16 cellular contexts compared by ENCODE assay signal in genomic region chr1:198169704-198170103, GRCh38. TPM values are rescaled to one million over a fixed set of nuclear protein-coding genes. Genes with fewer than 3 reads are reported as not detected.
A peak's percentile ranks its signal among the peaks of the same experiment; 100 is the strongest.
DNase-seq lines count a peak whose midpoint lies in the region; ATAC-seq, FAIRE-seq and TF ChIP-seq lines count a peak whose summit lies in the region.
"Had no signal": no experiment of that assay in that cellular context is flagged by ENCODE, and none has a peak within 500 bp of the region (broad histone marks: within the 10 kb centered on the region; RNA-seq: fewer than 3 reads in every experiment).

No MANE protein-coding gene starts in this region.

- H3K36me3 ChIP-seq in GM23248 (ENCODE audit: low read depth) (0 out of 2 replicates have a peak, but pooled peaks cover 3% of the 10 kb centered on the region), Loucy (ENCODE audit: insufficient read depth, low read length) (no peaks in the 10 kb centered on the region), mesodermal cell (ENCODE audit: control insufficient read depth, insufficient read depth, low read length) (no peaks in the 10 kb centered on the region)
- H3K36me3 ChIP-seq: lower lobe of right lung had no signal

- no peaks in the 10 kb centered on the region for H3K27me3 Mint-ChIP-seq in activated naive CD8-positive, alpha-beta T cell treated with anti-CD3 and anti-CD28 coated beads, Interleukin-2, amount 50 U/mL, for 24 hours

- H3K27ac ChIP-seq in GM23248 (peak overlapping the region; percentile 7; the same call in 1 of the 2 replicates), mesodermal cell (ENCODE audit: low read depth, low read length, severe bottlenecking) (peak overlapping the region; percentile 71)
- H3K27ac ChIP-seq: lower lobe of right lung had no signal

- 0 out of 2 replicates have a peak overlapping the region, but pooled peaks have one; percentile 2 for H3K4me3 ChIP-seq in GM23248
- H3K4me3 ChIP-seq in Loucy (ENCODE audit: low read length, poor library complexity, severe bottlenecking) = peak overlapping the region; percentile 10
- no peak overlapping the region for H3K4me3 ChIP-seq in mesodermal cell (ENCODE audit: extremely low read depth, insufficient read depth, low read length, poor library complexity, severe bottlenecking)
- H3K4me3 ChIP-seq: lower lobe of right lung had no signal

- DNase-seq in GM23248 = no peak
- no peak for DNase-seq in activated naive CD8-positive, alpha-beta T cell treated with anti-CD3 and anti-CD28 coated beads, Interleukin-2, amount 50 U/mL, for 24 hours
- no peak for DNase-seq in H54 (ENCODE audit: insufficient read length, low spot score)
- DNase-seq in RKO (ENCODE audit: low spot score) = no peak
- DNase-seq: activated CD4-positive, CD25-positive, alpha-beta regulatory T cell treated with anti-CD3 and anti-CD28 coated beads, Interleukin-2, amount 50 U/mL, for 72 hours; COR-L47; effector memory CD4-positive, alpha-beta T cell; GOT3; lower lobe of right lung; NCI-H1436; NCI-H524; stimulated activated CD4-positive, alpha-beta T cell treated with anti-CD3 and anti-CD28 coated beads, Interleukin-2, amount 100 ng/mL, for 48 hours had no signal

- peak overlapping the region; percentile 98 for H3K27ac Mint-ChIP-seq in activated naive CD8-positive, alpha-beta T cell treated with anti-CD3 and anti-CD28 coated beads, Interleukin-2, amount 50 U/mL, for 24 hours

- ATAC-seq in activated naive CD8-positive, alpha-beta T cell treated with anti-CD3 and anti-CD28 coated beads, Interleukin-2, amount 50 U/mL, for 24 hours = peak; percentile 69
- no peak for ATAC-seq in HG02884 (IDR thresholded peaks at IDR 0.05; ENCODE audit: unreplicated experiment)
- ATAC-seq: lower lobe of right lung had no signal

- TF ChIP-seq CTCF in Loucy (conservative IDR thresholded peaks at IDR 0.05; ENCODE audit: low read length) = no peak

- in situ Hi-C loops in GM23248 (cut with MboI) = loop anchor here (25.0 kb wide), 1 partner anchor 518 kb away; no protein-coding TSS in a partner anchor

- peaks cover 96% of the 10 kb centered on the region for H4K20me1 ChIP-seq in GM23248 (ENCODE audit: insufficient read depth)
- H4K20me1 ChIP-seq in Loucy (ENCODE audit: insufficient read depth, low read length, poor library complexity, severe bottlenecking) = peaks cover 47% of the 10 kb centered on the region

- FAIRE-seq in H54 (lab: Jason Lieb, UNC) = no peak
- FAIRE-seq: HTR-8/SVneo had no signal

- TF ChIP-seq POLR2A in H54 (IDR thresholded peaks at IDR 0.05; ENCODE audit: low read depth, low read length) = no peak

- peaks cover 91% of the 10 kb centered on the region for H3K4me1 ChIP-seq in GM23248 (ENCODE audit: insufficient read depth)
- H3K4me1 ChIP-seq in Loucy (ENCODE audit: insufficient read depth, low read length, poor library complexity, severe bottlenecking) = peaks cover 99% of the 10 kb centered on the region
- H3K4me1 ChIP-seq in mesodermal cell (ENCODE audit: control insufficient read depth, insufficient read depth, low read length, poor library complexity, severe bottlenecking) = peaks cover 42% of the 10 kb centered on the region

- H3K9me2 ChIP-seq in GM23248 (ENCODE audit: insufficient read depth) (no peaks in the 10 kb centered on the region), Loucy (replicated peaks; ENCODE audit: low read depth, low read length) (no peaks in the 10 kb centered on the region)

- H3K27me3 ChIP-seq in GM23248 (replicated peaks; ENCODE audit: insufficient read depth) = no peaks in the 10 kb centered on the region
- no peaks in the 10 kb centered on the region for H3K27me3 ChIP-seq in Loucy (ENCODE audit: insufficient read depth, low read length, poor library complexity, severe bottlenecking)

- H3K9ac ChIP-seq in GM23248 = no peak overlapping the region
- H3K9ac ChIP-seq in Loucy (ENCODE audit: low read depth, low read length, poor library complexity, severe bottlenecking) = peak overlapping the region; percentile 60

- H3F3A ChIP-seq in GM23248 (ENCODE audit: insufficient read depth) = peaks cover 77% of the 10 kb centered on the region
- H3F3A ChIP-seq in Loucy (ENCODE audit: low read depth) = peaks cover 14% of the 10 kb centered on the region; the same call in 1 of the 2 replicates

- peaks cover 98% of the 10 kb centered on the region for H3K4me1 Mint-ChIP-seq in activated naive CD8-positive, alpha-beta T cell treated with anti-CD3 and anti-CD28 coated beads, Interleukin-2, amount 50 U/mL, for 24 hours

- H3K4me3 Mint-ChIP-seq in activated naive CD8-positive, alpha-beta T cell treated with anti-CD3 and anti-CD28 coated beads, Interleukin-2, amount 50 U/mL, for 24 hours = peak overlapping the region; percentile 55

- peaks cover 100% of the 10 kb centered on the region for H3K79me2 ChIP-seq in GM23248 (ENCODE audit: insufficient read depth)
- peaks cover 100% of the 10 kb centered on the region for H3K79me2 ChIP-seq in Loucy (ENCODE audit: insufficient read depth, low read length)

- peak overlapping the region; percentile 27 for H3K4me2 ChIP-seq in GM23248 (ENCODE audit: unreplicated experiment)
- H3K4me2 ChIP-seq in Loucy (ENCODE audit: low read depth, low read length, poor library complexity, severe bottlenecking) = peak overlapping the region; percentile 57

- no peaks in the 10 kb centered on the region for H3K9me3 Mint-ChIP-seq in activated naive CD8-positive, alpha-beta T cell treated with anti-CD3 and anti-CD28 coated beads, Interleukin-2, amount 50 U/mL, for 24 hours

- H2AFZ ChIP-seq in GM23248 (no peak overlapping the region), Loucy (ENCODE audit: low read length) (no peak overlapping the region)

- peaks cover 14% of the 10 kb centered on the region for H3K36me3 Mint-ChIP-seq in activated naive CD8-positive, alpha-beta T cell treated with anti-CD3 and anti-CD28 coated beads, Interleukin-2, amount 50 U/mL, for 24 hours (ENCODE audit: low read depth)

- H3K9me3 ChIP-seq in GM23248 (ENCODE audit: low read depth) (no peaks in the 10 kb centered on the region), Loucy (ENCODE audit: insufficient read depth, low read depth, low read length) (no peaks in the 10 kb centered on the region), mesodermal cell (ENCODE audit: control insufficient read depth, low read length) (no peaks in the 10 kb centered on the region)
- H3K9me3 ChIP-seq: lower lobe of right lung had no signal

- 93 to 95% methylated on average over 2 of the region's 2 CpGs for WGBS in GM23248 (ENCODE audit: low coverage in 1 of 2, low lambda C conversion rate in 2 of 2, missing lambda C conversion rate in 2 of 2), 2 experiments
- 82 to 88% methylated on average over 1 to 2 of the region's 2 CpGs for WGBS in mesodermal cell (ENCODE audit: insufficient coverage in 2 of 2), 2 experiments

RNA-seq across cellular contexts. Expression of gene NEK7, which starts 12.9 kb away (rescaled TPM):
- total RNA-seq in GM23248 (2014; rRNA removed; shearing (Covaris generic)) = 1,026 and 1,186 TPM in 2 replicates
- 693 and 700 TPM in 2 replicates for polyA plus RNA-seq in GM23248 (2016; fragmentation: Nextera tagmentation; extraction: Ambion mirVana)
- 30.0 TPM for polyA plus RNA-seq in mesodermal cell (2013, experiment 1 of 2)
- 33.9 TPM for polyA plus RNA-seq in mesodermal cell (2013, experiment 2 of 2)
